Comparison of ENCODE assay signal across 17 cellular contexts in the genomic region with DNA sequence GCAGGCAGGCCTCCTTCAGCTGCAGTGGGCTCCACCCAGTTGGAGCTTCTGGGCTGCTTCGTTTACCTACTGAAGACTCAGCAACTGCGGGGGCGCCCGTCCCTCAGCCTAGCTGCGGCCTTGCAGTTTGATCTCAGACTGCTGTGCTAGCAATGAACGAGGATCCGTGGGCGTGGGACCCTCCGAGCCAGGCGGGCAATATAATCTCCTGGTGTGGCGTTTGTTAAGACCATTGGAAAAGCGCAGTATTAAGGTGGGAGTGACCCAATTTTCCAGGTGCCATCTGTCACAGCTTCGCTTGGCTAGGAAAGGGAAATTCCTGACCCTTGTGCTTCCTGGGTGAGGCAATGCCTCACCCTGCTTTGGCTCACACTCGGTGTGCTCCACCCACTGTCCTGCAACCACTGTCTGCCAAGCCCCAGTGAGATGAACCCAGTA.
DNase-seq lines count a peak whose midpoint lies in the region; ATAC-seq and TF ChIP-seq lines count a peak whose summit lies in the region.
"Had no signal": no experiment of that assay in that cellular context is flagged by ENCODE, and none has a peak within 500 bp of the region (broad histone marks: within the 10 kb centered on the region; RNA-seq: fewer than 3 reads in every experiment).

No MANE protein-coding gene starts in this region.

- no peak overlapping the region for H2BK5ac ChIP-seq in neuronal stem cell (ENCODE audit: low read length)

- no peak overlapping the region for H2BK12ac ChIP-seq in neuronal stem cell (ENCODE audit: low read length)

- DNase-seq in NCI-H146 (lab: John Stamatoyannopoulos, UW) (peak; percentile 3), NCI-H146 treated with DMSO at 0.1 percent for 48 hours (lab: John Stamatoyannopoulos, UW; ENCODE audit: unreplicated experiment) (no peak), SW480 (ENCODE audit: low spot score) (peak; percentile 68), left kidney (ENCODE audit: low read depth, low spot score) (peak; percentile 3), neuronal stem cell (ENCODE audit: low spot score) (no peak), RPMI8226 (no peak), gastrocnemius medialis (no peak)
- no peak for DNase-seq in CD4-positive, alpha-beta memory T cell
- DNase-seq: 8988T, COR-L47, DMS53, KBM-7, NCI-H1417 treated with DMSO at 0.1 percent for 48 hours, NCI-H2081, NCI-H2171 treated with DMSO at 0.1 percent for 48 hours, NCI-H446 treated with DMSO at 0.1 percent for 48 hours had no signal

- no peak overlapping the region for H2AFZ ChIP-seq in neuronal stem cell (ENCODE audit: low read length)

- no peak overlapping the region for H3K14ac ChIP-seq in neuronal stem cell (ENCODE audit: low read length)

- no peak overlapping the region for H3K9ac ChIP-seq in neuronal stem cell (ENCODE audit: low read depth, low read length, poor library complexity)

- H3K9me3 Mint-ChIP-seq in CD4-positive, alpha-beta memory T cell = peaks cover 0 to 17% (median 4%) of the 10 kb centered on the region in 8 donors

- H4K91ac ChIP-seq in neuronal stem cell (ENCODE audit: low read depth, low read length, poor library complexity) = no peak overlapping the region

- no peak overlapping the region for H3K4ac ChIP-seq in neuronal stem cell (ENCODE audit: low read length)

- CTCF ChIA-PET in CD4-positive, alpha-beta memory T cell (lab: Charles Lee; ENCODE audit: partially characterized antibody) = no interaction called here

- no peaks in the 10 kb centered on the region for H3K36me3 Mint-ChIP-seq in CD4-positive, alpha-beta memory T cell

- peak overlapping the region; percentile 35 for H3K18ac ChIP-seq in neuronal stem cell (ENCODE audit: low read length)

- H3K27me3 Mint-ChIP-seq in CD4-positive, alpha-beta memory T cell = no peaks in the 10 kb centered on the region

- H3K23ac ChIP-seq in neuronal stem cell (ENCODE audit: low read depth, low read length, poor library complexity) = no peak overlapping the region

- no peak overlapping the region for H2BK15ac ChIP-seq in neuronal stem cell (ENCODE audit: low read length)

- H3K27ac ChIP-seq in neuronal stem cell (replicated peaks; ENCODE audit: low read length) (no peak overlapping the region), gastrocnemius medialis (no peak overlapping the region)
- H3K27ac ChIP-seq in CD4-positive, alpha-beta memory T cell (ENCODE audit: low read depth, low read length) = no peak overlapping the region
- H3K27ac ChIP-seq: SJSA1 had no signal

- in situ Hi-C loops in gastrocnemius medialis (cut with MboI; ENCODE audit: low sequenced_read_pairs in 4 of 4) = no loop called here

- H3K4me3 ChIP-seq in neuronal stem cell (ENCODE audit: low read length in 2 of 2) (no peak overlapping the region), gastrocnemius medialis (no peak overlapping the region)
- no peak overlapping the region for H3K4me3 ChIP-seq in CD4-positive, alpha-beta memory T cell (ENCODE audit: low read length in 2 of 2)
- H3K4me3 ChIP-seq: SJSA1 had no signal

- POLR2A ChIA-PET in CD4-positive, alpha-beta memory T cell (lab: Charles Lee; ENCODE audit: partially characterized antibody) = no interaction called here

- no peak overlapping the region for H3K4me3 Mint-ChIP-seq in CD4-positive, alpha-beta memory T cell

- no peaks in the 10 kb centered on the region for H3K79me1 ChIP-seq in neuronal stem cell (ENCODE audit: low read depth, low read length)

- no peaks in the 10 kb centered on the region for H3K36me3 ChIP-seq in neuronal stem cell (replicated peaks in 1 of 2; ENCODE audit: control insufficient read depth in 2 of 2, insufficient read depth in 2 of 2, low read length in 2 of 2)
- no peaks in the 10 kb centered on the region for H3K36me3 ChIP-seq in CD4-positive, alpha-beta memory T cell (ENCODE audit: insufficient read depth, low read length)
- H3K36me3 ChIP-seq in gastrocnemius medialis = no peaks in the 10 kb centered on the region
- H3K36me3 ChIP-seq: SJSA1 had no signal

- no peak overlapping the region for H3K4me2 ChIP-seq in neuronal stem cell (ENCODE audit: insufficient read depth, low read length, poor library complexity, severe bottlenecking)

- no peak for ATAC-seq in gastrocnemius medialis

- no peak for TF ChIP-seq POLR2A in gastrocnemius medialis (IDR thresholded peaks at IDR 0.05)

- no CpG with 5 or more reads among the region's 14 CpGs for WGBS in neuronal stem cell (ENCODE audit: extremely low coverage in 2 of 2, insufficient read length in 2 of 2, insufficient replicate concordance in 1 of 2), 2 donors

- H3K27me3 ChIP-seq in neuronal stem cell (ENCODE audit: control insufficient read depth in 3 of 3, insufficient read depth in 3 of 3, low read depth in 1 of 3, low read length in 3 of 3) (no peaks in the 10 kb centered on the region), gastrocnemius medialis (no peaks in the 10 kb centered on the region)
- no peaks in the 10 kb centered on the region for H3K27me3 ChIP-seq in CD4-positive, alpha-beta memory T cell (ENCODE audit: insufficient read depth, low read length)
- H3K27me3 ChIP-seq: SJSA1 had no signal

- no peaks in the 10 kb centered on the region for H3K9me3 ChIP-seq in neuronal stem cell (replicated peaks in 1 of 2; ENCODE audit: control insufficient read depth in 2 of 2, insufficient read depth in 1 of 2, low read depth in 1 of 2, low read length in 2 of 2)
- H3K9me3 ChIP-seq in CD4-positive, alpha-beta memory T cell (ENCODE audit: control insufficient read depth in 1 of 2, low read length in 2 of 2) = no peaks in the 10 kb centered on the region
- H3K9me3 ChIP-seq in gastrocnemius medialis = no peaks in the 10 kb centered on the region
- H3K9me3 ChIP-seq: SJSA1 had no signal

- H3K4me1 ChIP-seq in neuronal stem cell (ENCODE audit: control insufficient read depth in 2 of 2, insufficient read depth in 1 of 2, low read depth in 1 of 2, low read length in 2 of 2) = no peaks in the 10 kb centered on the region
- no peaks in the 10 kb centered on the region for H3K4me1 ChIP-seq in CD4-positive, alpha-beta memory T cell (ENCODE audit: insufficient read depth, low read length)
- no peaks in the 10 kb centered on the region for H3K4me1 ChIP-seq in gastrocnemius medialis
- H3K4me1 ChIP-seq: SJSA1 had no signal

- no peak overlapping the region for H2BK120ac ChIP-seq in neuronal stem cell (ENCODE audit: low read depth, low read length)

- H3K27ac Mint-ChIP-seq in CD4-positive, alpha-beta memory T cell = no peak overlapping the region

- no peaks in the 10 kb centered on the region for H3K4me1 Mint-ChIP-seq in CD4-positive, alpha-beta memory T cell

- intact Hi-C loops in CD4-positive, alpha-beta memory T cell (cut with micrococcal nuclease) = no loop called here
- intact Hi-C loops in gastrocnemius medialis (cut with DNase I; ENCODE audit: low total_unique reads) = no loop called here

- no peak overlapping the region for H4K8ac ChIP-seq in neuronal stem cell (ENCODE audit: low read depth, low read length)

- no peak overlapping the region for H2AK5ac ChIP-seq in neuronal stem cell (ENCODE audit: low read depth, low read length)

- TF ChIP-seq CTCF in gastrocnemius medialis (IDR thresholded peaks at IDR 0.05 in 4 of 5, conservative IDR thresholded peaks at IDR 0.05 in 1 of 5) = no peak

Comparison
In these comparisons a context has a peak if more than half of its experiments do, and no peak if none do; other contexts are left out.
1. DNase-seq: peak in NCI-H146 (single experiment), SW480 (single experiment) and left kidney (single experiment); none in NCI-H146 treated with DMSO at 0.1 percent for 48 hours (single experiment), neuronal stem cell (single experiment), RPMI8226 (single experiment), CD4-positive, alpha-beta memory T cell (0 of 5) and gastrocnemius medialis (0 of 2).